In genomic region chr1:31980835-31981782, GRCh38 we compare ENCODE assay signal across 1 cellular context.
A peak's percentile ranks its signal among the peaks of the same experiment; 100 is the strongest.
TF ChIP-seq lines count a peak whose summit lies in the region.

No MANE protein-coding gene starts in this region.

TF ChIP-seq in GM12878, 131 proteins besides CTCF, POLR2A, EP300 and RAD21 (continued from another document and continues in another):
- TF ChIP-seq KAT2A (conservative IDR thresholded peaks at IDR 0.05; ENCODE audit: control insufficient read depth, low read depth, low read length) (no peak), SMAD1 (IDR thresholded peaks at IDR 0.05; ENCODE audit: low read depth, partially characterized antibody) (no peak), DPF2 (IDR thresholded peaks at IDR 0.05) (peak; percentile 83), NBN (IDR thresholded peaks at IDR 0.05) (0 out of 2 replicates have a peak, but pooled peaks have one; percentile 57), ATF2 (IDR thresholded peaks at IDR 0.05; ENCODE audit: low read length) (no peak; the same call in none of the 2 replicates), NFYA (IDR thresholded peaks at IDR 0.05; ENCODE audit: borderline replicate concordance, low read depth, low read length) (no peak), MEF2B (IDR thresholded peaks at IDR 0.05; ENCODE audit: partially characterized antibody, poor library complexity, severe bottlenecking) (peak; percentile 43), MXI1 (IDR thresholded peaks at IDR 0.05; ENCODE audit: low read depth, low read length) (no peak), ZNF217 (IDR thresholded peaks at IDR 0.05) (peak; percentile 93), CHD1 (IDR thresholded peaks at IDR 0.05; ENCODE audit: low read depth, low read length) (no peak), BCLAF1 (IDR thresholded peaks at IDR 0.05) (no peak), NFXL1 (IDR thresholded peaks at IDR 0.05; ENCODE audit: borderline replicate concordance) (no peak), NR2F1 (conservative IDR thresholded peaks at IDR 0.05) (no peak; the same call in none of the 2 replicates), NR2C2 (IDR thresholded peaks at IDR 0.05; ENCODE audit: borderline replicate concordance, control insufficient read depth, insufficient read length, low read depth) (no peak), TCF3 (IDR thresholded peaks at IDR 0.05; ENCODE audit: borderline replicate concordance, insufficient read depth, low read depth, low read length) (no peak), BCL3 (IDR thresholded peaks at IDR 0.05; ENCODE audit: borderline replicate concordance, insufficient read depth, low read depth, low read length, poor library complexity, severe bottlenecking) (no peak), FOXM1 (IDR thresholded peaks at IDR 0.05; ENCODE audit: low read depth, low read length) (0 out of 2 replicates have a peak, but pooled peaks have one; percentile 29), TCF7 (IDR thresholded peaks at IDR 0.05; ENCODE audit: borderline replicate concordance) (no peak), POLR2AphosphoS5 (IDR thresholded peaks at IDR 0.05; ENCODE audit: low read length) (no peak), MEF2A (IDR thresholded peaks at IDR 0.05; ENCODE audit: insufficient read depth, low read depth, low read length) (no peak), CUX1 (IDR thresholded peaks at IDR 0.05; ENCODE audit: insufficient replicate concordance, low read depth, low read length) (no peak), HDGF (IDR thresholded peaks at IDR 0.05) (no peak), ASH2L (IDR thresholded peaks at IDR 0.05; ENCODE audit: borderline replicate concordance, low read depth) (no peak), ZNF207 (IDR thresholded peaks at IDR 0.05; ENCODE audit: borderline replicate concordance) (no peak), USF1 (IDR thresholded peaks at IDR 0.05; ENCODE audit: borderline replicate concordance, extremely low read length, insufficient read depth, low read depth, low read length) (no peak), MTA2 (IDR thresholded peaks at IDR 0.05; ENCODE audit: low read depth) (peak; percentile 70; the same call in 1 of the 2 replicates), SREBF1 (IDR thresholded peaks at IDR 0.05; ENCODE audit: low read length) (no peak), IRF5 (IDR thresholded peaks at IDR 0.05; ENCODE audit: borderline replicate concordance) (no peak), RAD51 (IDR thresholded peaks at IDR 0.05) (no peak; the same call in 1 of the 2 replicates), NKRF (conservative IDR thresholded peaks at IDR 0.05) (peak; percentile 61), SIN3A (IDR thresholded peaks at IDR 0.05; ENCODE audit: low read depth, low read length) (no peak), SKIL (IDR thresholded peaks at IDR 0.05; ENCODE audit: low read depth, poor library complexity, severe bottlenecking) (no peak), TARDBP (IDR thresholded peaks at IDR 0.05; ENCODE audit: borderline replicate concordance) (no peak), E4F1 (IDR thresholded peaks at IDR 0.05; ENCODE audit: borderline replicate concordance, partially characterized antibody) (no peak), BMI1 (IDR thresholded peaks at IDR 0.05; ENCODE audit: borderline replicate concordance) (no peak), RELA (IDR thresholded peaks at IDR 0.05; ENCODE audit: borderline replicate concordance, partially characterized antibody) (peak; percentile 33), SPI1 (IDR thresholded peaks at IDR 0.05; ENCODE audit: borderline replicate concordance, insufficient read depth, low read depth, low read length) (peak; percentile 93), SREBF2 (IDR thresholded peaks at IDR 0.05; ENCODE audit: low read length) (no peak)
